8 cellular contexts compared by ENCODE assay signal in the genomic region with DNA sequence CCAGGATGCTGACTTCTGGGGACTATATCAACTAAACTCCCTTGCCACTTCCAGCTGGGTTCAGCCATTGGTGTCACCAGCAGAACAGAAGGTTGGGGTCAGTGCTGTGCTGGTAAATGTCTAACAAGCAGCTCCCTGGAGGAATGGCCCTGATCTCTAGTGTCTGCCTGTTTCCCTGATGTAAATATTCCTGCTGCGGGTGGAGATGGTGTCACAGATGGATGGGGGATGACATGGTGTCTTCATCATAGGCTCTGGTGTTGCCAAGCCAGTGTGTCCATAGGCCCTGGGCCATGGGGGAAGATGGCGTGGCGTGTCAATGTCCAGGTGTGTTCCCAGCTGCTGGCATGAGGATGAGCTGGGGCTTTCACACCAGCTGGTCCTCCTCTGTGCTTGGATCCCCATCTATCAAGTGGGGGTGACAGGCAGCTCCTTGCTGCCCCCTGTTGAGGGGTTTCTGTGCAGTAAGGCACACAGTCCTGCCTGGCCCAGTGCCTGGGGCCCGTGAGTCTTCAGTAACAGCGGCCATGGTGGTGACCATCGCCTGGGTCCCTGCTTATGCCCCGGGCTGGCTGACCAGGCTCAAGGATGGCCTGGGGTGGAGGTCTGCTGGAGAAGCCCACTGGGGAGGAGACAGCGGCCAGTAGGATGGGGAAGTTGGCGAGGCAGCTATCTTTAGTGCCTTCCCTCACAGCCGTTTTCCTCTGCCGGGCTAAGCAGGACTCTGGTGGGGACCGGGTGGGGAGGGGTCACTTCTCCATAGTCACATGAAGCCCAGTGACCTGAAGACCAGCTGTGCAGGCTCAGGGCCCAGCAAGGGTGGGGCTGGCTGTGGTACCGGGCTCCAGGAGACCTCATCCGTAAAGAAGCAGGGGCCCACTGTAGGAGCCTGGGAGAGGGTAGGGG. TPM values are rescaled to one million over a fixed set of nuclear protein-coding genes. Genes with fewer than 3 reads are reported as not detected.
DNase-seq lines count a peak whose midpoint lies in the region; ATAC-seq and TF ChIP-seq lines count a peak whose summit lies in the region.

No MANE protein-coding gene starts in this region.

- H3K27me3 Mint-ChIP-seq in activated CD4-positive, alpha-beta T cell treated with anti-CD3 and anti-CD28 coated beads, Interleukin-2, amount 10 ng/mL, durations not matched to agents 24 days and 14 days: no peaks in the 10 kb centered on the region
- peaks cover 6% of the 10 kb centered on the region for H3K27me3 Mint-ChIP-seq in endothelial cell (ENCODE audit: unreplicated experiment)
- H3K27me3 Mint-ChIP-seq in osteocyte (ENCODE audit: unreplicated experiment): no peaks in the 10 kb centered on the region

- no peak overlapping the region for H2AFZ ChIP-seq in HCT116 (ENCODE audit: low read depth, low read length, poor library complexity, severe bottlenecking)

- peaks cover 6% of the 10 kb centered on the region for H3K4me1 Mint-ChIP-seq in activated CD4-positive, alpha-beta T cell treated with anti-CD3 and anti-CD28 coated beads, Interleukin-2, amount 10 ng/mL, durations not matched to agents 24 days and 14 days
- peaks cover 6% of the 10 kb centered on the region for H3K4me1 Mint-ChIP-seq in endothelial cell (ENCODE audit: unreplicated experiment)
- H3K4me1 Mint-ChIP-seq in osteocyte (ENCODE audit: unreplicated experiment): peaks cover 52% of the 10 kb centered on the region

- TF ChIP-seq RAD21 in HCT116 (IDR thresholded peaks at IDR 0.05; ENCODE audit: low read depth): no peak

- no peak overlapping the region for H3K9ac ChIP-seq in HCT116 (ENCODE audit: low read length)

- no peak overlapping the region for H3K4me3 Mint-ChIP-seq in activated CD4-positive, alpha-beta T cell treated with anti-CD3 and anti-CD28 coated beads, Interleukin-2, amount 10 ng/mL, durations not matched to agents 24 days and 14 days
- H3K4me3 Mint-ChIP-seq in endothelial cell (ENCODE audit: unreplicated experiment) (no peak overlapping the region), osteocyte (ENCODE audit: unreplicated experiment) (no peak overlapping the region)

- no TSS peak for BruUV-seq in HCT116 (replicated peaks; lab: Mats Ljungman, UMichigan)

- TF ChIP-seq CTCF in AG04450 (IDR thresholded peaks at IDR 0.05; ENCODE audit: low read depth, low read length): peak; percentile 41
- TF ChIP-seq CTCF in HCT116 (IDR thresholded peaks at IDR 0.05 in 2 of 3, conservative IDR thresholded peaks at IDR 0.05 in 1 of 3; ENCODE audit: borderline replicate concordance in 1 of 3, insufficient read depth in 1 of 3, low read depth in 2 of 3, low read length in 2 of 3): peak in 2 of 3 experiments; percentile 53 to 75; a peak in 4 of 6 replicates
- TF ChIP-seq CTCF in endothelial cell (IDR thresholded peaks at IDR 0.05; ENCODE audit: unreplicated experiment): peak; percentile 43
- TF ChIP-seq CTCF in osteocyte (IDR thresholded peaks at IDR 0.05): peak; percentile 31

- H3K9me3 ChIP-seq in AG04450 (ENCODE audit: control insufficient read depth, insufficient read depth, low read length): no peaks in the 10 kb centered on the region; the same call in 1 of the 2 replicates
- H3K9me3 ChIP-seq in HCT116 (ENCODE audit: control insufficient read depth in 1 of 2, insufficient read depth in 1 of 2, low read depth in 1 of 2, low read length in 2 of 2): no peaks in the 10 kb centered on the region

- CTCF ChIA-PET in AG04450 (lab: Charles Lee) (interaction anchor here (1.1 to 1.5 kb wide), 3 partner anchors 9 to 222 kb away, joined by 4 to 5 read pairs (median 4); no protein-coding TSS in a partner anchor), HCT116 (lab: Charles Lee) (interaction anchor here (0.7 to 1.2 kb wide), 8 partner anchors 24 to 538 kb away, joined by 3 to 8 read pairs (median 4); a partner anchor contains a TSS)

- H4K20me1 ChIP-seq in HCT116 (ENCODE audit: insufficient read depth): no peaks in the 10 kb centered on the region

- H3K27ac ChIP-seq in AG04450 (ENCODE audit: low read depth, low read length) (no peak overlapping the region), HCT116 (ENCODE audit: low read depth, low read length) (no peak overlapping the region)

- H3K4me2 ChIP-seq in HCT116 (ENCODE audit: low read length): no peak overlapping the region

- no peaks in the 10 kb centered on the region for H3K36me3 ChIP-seq in HCT116 (ENCODE audit: control insufficient read depth in 1 of 2, insufficient read depth in 2 of 2, low read length in 2 of 2)

- H3K4me1 ChIP-seq in HCT116 (ENCODE audit: control insufficient read depth in 1 of 2, insufficient read depth in 2 of 2, low read length in 2 of 2): peaks cover 52 to 64% of the 10 kb centered on the region in 2 experiments

- H3K36me3 Mint-ChIP-seq in activated CD4-positive, alpha-beta T cell treated with anti-CD3 and anti-CD28 coated beads, Interleukin-2, amount 10 ng/mL, durations not matched to agents 24 days and 14 days (ENCODE audit: low read depth): peaks cover 10% of the 10 kb centered on the region
- H3K36me3 Mint-ChIP-seq in endothelial cell (ENCODE audit: low read depth, unreplicated experiment) (no peaks in the 10 kb centered on the region), osteocyte (ENCODE audit: unreplicated experiment) (peaks cover 6% of the 10 kb centered on the region)

- H3K4me3 ChIP-seq in AG04450 (ENCODE audit: low read depth, low read length) (no peak overlapping the region), HCT116 (replicated peaks in 1 of 2; ENCODE audit: low read depth in 1 of 2, low read length in 2 of 2) (no peak overlapping the region)

- no peak overlapping the region for H3K27ac Mint-ChIP-seq in activated CD4-positive, alpha-beta T cell treated with anti-CD3 and anti-CD28 coated beads, Interleukin-2, amount 10 ng/mL, durations not matched to agents 24 days and 14 days
- H3K27ac Mint-ChIP-seq in endothelial cell (ENCODE audit: unreplicated experiment) (no peak overlapping the region), osteocyte (ENCODE audit: unreplicated experiment) (peak overlapping the region; percentile 70)

- DNase-seq in AG04450 (ENCODE audit: low read depth, low spot score) (no peak), HCT116 (ENCODE audit: low read depth, low spot score) (no peak), endothelial cell (ENCODE audit: low spot score) (peak; percentile 55), osteocyte (ENCODE audit: extremely low spot score, unreplicated experiment) (no peak)
- peak; percentile 86 for DNase-seq in activated CD4-positive, alpha-beta T cell treated with anti-CD3 and anti-CD28 coated beads, Interleukin-2, amount 10 ng/mL, durations not matched to agents 24 days and 14 days

- H3K79me2 ChIP-seq in HCT116 (ENCODE audit: insufficient read depth, low read length): no peaks in the 10 kb centered on the region

- RAD21 ChIA-PET in HCT116 (lab: Charles Lee; ENCODE audit: low non-redundant PET in 1 of 2, low total read pairs in 2 of 2, uncharacterized antibody in 2 of 2, unreplicated experiment in 2 of 2): interaction anchor here (0.8 to 1.1 kb wide), 2 partner anchors 134 to 136 kb away, joined by 3 to 5 read pairs (median 3); no protein-coding TSS in a partner anchor

- POLR2A ChIA-PET in AG04450 (lab: Yijun Ruan, JAX) (interaction anchor here (0.5 to 0.9 kb wide), 2 partner anchors 13 to 81 kb away, joined by 7 to 11 read pairs; a partner anchor contains a TSS), HCT116 (lab: Charles Lee) (interaction anchor here (1.0 to 1.7 kb wide), 5 partner anchors 9 to 136 kb away, joined by 3 to 6 read pairs (median 4); no protein-coding TSS in a partner anchor)

- H3K9me2 ChIP-seq in HCT116 (ENCODE audit: insufficient read depth): no peaks in the 10 kb centered on the region

- H3K9me3 Mint-ChIP-seq in activated CD4-positive, alpha-beta T cell treated with anti-CD3 and anti-CD28 coated beads, Interleukin-2, amount 10 ng/mL, durations not matched to agents 24 days and 14 days: no peaks in the 10 kb centered on the region
- H3K9me3 Mint-ChIP-seq in endothelial cell (ENCODE audit: unreplicated experiment) (no peaks in the 10 kb centered on the region), osteocyte (ENCODE audit: unreplicated experiment) (no peaks in the 10 kb centered on the region)

- no peak for TF ChIP-seq POLR2A in HCT116 (IDR thresholded peaks at IDR 0.05; ENCODE audit: borderline replicate concordance, extremely low read depth, insufficient read depth, insufficient read length)

- intact Hi-C loops in HCT116 (cut with micrococcal nuclease): loop anchor here (5.0 kb wide), 2 partner anchors 299 to 434 kb away; a partner anchor contains a TSS
- intact Hi-C loops in activated CD4-positive, alpha-beta T cell treated with anti-CD3 and anti-CD28 coated beads, Interleukin-2, amount 10 ng/mL, durations not matched to agents 24 days and 14 days (cut with micrococcal nuclease): loop anchor here (1.0 kb wide), 1 partner anchor 136 kb away; no protein-coding TSS in a partner anchor

- ATAC-seq in HCT116: no peak
- ATAC-seq in HG03139 (IDR thresholded peaks at IDR 0.05; ENCODE audit: unreplicated experiment): no peak
- ATAC-seq in HG03520 (IDR thresholded peaks at IDR 0.05; ENCODE audit: unreplicated experiment): no peak
- no peak for ATAC-seq in HG03571 (IDR thresholded peaks at IDR 0.05; ENCODE audit: unreplicated experiment)

- H3K27me3 ChIP-seq in AG04450 (ENCODE audit: control insufficient read depth, insufficient read depth, low read length) (no peaks in the 10 kb centered on the region), HCT116 (ENCODE audit: insufficient read depth, low read length) (no peaks in the 10 kb centered on the region)

TF ChIP-seq in HCT116, 20 proteins besides CTCF, POLR2A, EP300 and RAD21:
- TF ChIP-seq YY1 (IDR thresholded peaks at IDR 0.05; ENCODE audit: extremely low read depth, insufficient replicate concordance, low read depth, low read length) (peak; percentile 6), ELF1 (IDR thresholded peaks at IDR 0.05; ENCODE audit: borderline replicate concordance, low read depth) (no peak), SRF (IDR thresholded peaks at IDR 0.05; ENCODE audit: low read depth) (no peak)

RNA-seq across cellular contexts. Expression of a gene that starts 12.7 kb away (rescaled TPM):
- 3,445 and 3,813 TPM in 2 replicates for polyA plus RNA-seq in AG04450 (2011; rRNA removed)
- 2,106 and 2,539 TPM in 2 replicates for polyA minus RNA-seq in AG04450 (2011; rRNA and poly(A)+ RNA removed)
- total RNA-seq in HCT116 (2021; ENCODE audit: unreplicated experiment): 2,966 TPM
- polyA plus RNA-seq in HCT116 (2012): 4,751 and 5,637 TPM in 2 replicates
- 2,129 and 2,132 TPM in 2 replicates for total RNA-seq in activated CD4-positive, alpha-beta T cell treated with anti-CD3 and anti-CD28 coated beads, Interleukin-2, amount 10 ng/mL, durations not matched to agents 24 days and 14 days
- 2,149 TPM for total RNA-seq in endothelial cell (ENCODE audit: unreplicated experiment)
- total RNA-seq in osteocyte: 1,770 and 1,792 TPM in 2 replicates

RNA-seq across cellular contexts. Expression of a gene that starts 43.1 kb away (rescaled TPM):
- polyA plus RNA-seq in AG04450 (2011; rRNA removed): 20.8 and 31.7 TPM in 2 replicates
- polyA minus RNA-seq in AG04450 (2011; rRNA and poly(A)+ RNA removed): 7.8 and 10.0 TPM in 2 replicates
- total RNA-seq in HCT116 (2021; ENCODE audit: unreplicated experiment): 20.7 TPM
- 31.1 and 42.6 TPM in 2 replicates for polyA plus RNA-seq in HCT116 (2012)
- total RNA-seq in activated CD4-positive, alpha-beta T cell treated with anti-CD3 and anti-CD28 coated beads, Interleukin-2, amount 10 ng/mL, durations not matched to agents 24 days and 14 days: not detected in 2 replicates
- total RNA-seq in endothelial cell (ENCODE audit: unreplicated experiment): 2.9 TPM
- total RNA-seq in osteocyte: 24.0 and 26.6 TPM in 2 replicates

Comparison
In these comparisons a context has a peak if more than half of its experiments do, and no peak if none do; other contexts are left out.
1. DNase-seq: peak in activated CD4-positive, alpha-beta T cell treated with anti-CD3 and anti-CD28 coated beads, Interleukin-2, amount 10 ng/mL, durations not matched to agents 24 days and 14 days (single experiment) and endothelial cell (single experiment); none in AG04450 (single experiment), HCT116 (single experiment) and osteocyte (single experiment).
2. Peak in every context shown above with its lines, with median percentiles within 50 percentile points of each other: CTCF ChIP-seq.